1 cellular context compared by ENCODE assay signal in the genomic region with DNA sequence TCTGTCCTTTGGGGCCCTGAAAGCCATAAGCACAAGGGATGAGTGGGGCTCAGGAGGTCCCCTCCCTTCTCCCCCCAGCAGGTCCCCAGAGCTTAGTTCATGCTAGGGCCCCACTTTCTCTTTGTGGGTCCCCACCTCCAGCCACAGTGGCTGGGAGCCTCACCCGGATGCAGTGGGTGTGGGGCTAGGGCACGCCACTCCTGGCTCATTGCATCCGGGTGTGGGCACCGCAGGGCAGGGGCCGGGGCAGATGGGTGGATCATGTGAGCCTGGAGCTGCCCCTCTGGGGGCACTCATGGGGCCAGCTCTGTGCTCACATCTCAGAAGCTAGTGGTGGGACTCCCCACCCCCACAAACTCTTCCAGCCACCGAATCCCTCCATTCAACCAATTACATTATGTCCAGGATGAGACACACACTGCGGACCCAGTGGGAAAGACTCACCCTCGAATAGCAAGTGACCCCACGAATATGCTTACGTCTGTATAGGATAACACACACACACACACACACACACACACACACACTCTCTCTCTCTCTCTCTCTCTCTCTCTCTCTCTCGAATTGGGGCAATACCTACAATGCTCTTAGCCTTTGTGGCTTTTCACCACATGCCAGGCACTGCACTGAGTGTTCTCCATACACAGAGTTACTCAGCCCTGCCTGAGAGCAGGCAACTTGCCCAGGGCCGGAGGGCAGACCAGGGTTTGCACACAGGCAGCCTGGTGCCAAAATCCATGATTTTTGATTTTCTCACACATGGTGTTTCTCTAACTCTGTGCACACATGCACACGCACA.
TF ChIP-seq lines count a peak whose summit lies in the region.

No MANE protein-coding gene starts in this region.

TF ChIP-seq in H1, 55 proteins besides CTCF, POLR2A, EP300 and RAD21:
- TF ChIP-seq TEAD4 (IDR thresholded peaks at IDR 0.05; ENCODE audit: low read depth, low read length) (no peak), RNF2 (IDR thresholded peaks at IDR 0.05; ENCODE audit: borderline replicate concordance, low read depth, low read length, missing control alignments, poor library complexity, severe bottlenecking) (no peak), BCL11A (IDR thresholded peaks at IDR 0.05; ENCODE audit: low read depth in 2 of 2, low read length in 2 of 2) (no peak), YY1 (IDR thresholded peaks at IDR 0.05; ENCODE audit: low read depth, low read length) (no peak), JUN (IDR thresholded peaks at IDR 0.05; ENCODE audit: low read depth, low read length) (no peak), RBBP5 (IDR thresholded peaks at IDR 0.05; ENCODE audit: borderline replicate concordance, low read depth, low read length) (no peak), FOSL1 (IDR thresholded peaks at IDR 0.05; ENCODE audit: insufficient read depth, low read depth, low read length) (no peak), CBX5 (IDR thresholded peaks at IDR 0.05; ENCODE audit: low read depth, low read length) (no peak)
- TF ChIP-seq, protein P1, sequence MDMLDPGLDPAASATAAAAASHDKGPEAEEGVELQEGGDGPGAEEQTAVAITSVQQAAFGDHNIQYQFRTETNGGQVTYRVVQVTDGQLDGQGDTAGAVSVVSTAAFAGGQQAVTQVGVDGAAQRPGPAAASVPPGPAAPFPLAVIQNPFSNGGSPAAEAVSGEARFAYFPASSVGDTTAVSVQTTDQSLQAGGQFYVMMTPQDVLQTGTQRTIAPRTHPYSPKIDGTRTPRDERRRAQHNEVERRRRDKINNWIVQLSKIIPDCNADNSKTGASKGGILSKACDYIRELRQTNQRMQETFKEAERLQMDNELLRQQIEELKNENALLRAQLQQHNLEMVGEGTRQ (IDR thresholded peaks at IDR 0.05; ENCODE audit: low read length), result no peak
